In the genomic region with DNA sequence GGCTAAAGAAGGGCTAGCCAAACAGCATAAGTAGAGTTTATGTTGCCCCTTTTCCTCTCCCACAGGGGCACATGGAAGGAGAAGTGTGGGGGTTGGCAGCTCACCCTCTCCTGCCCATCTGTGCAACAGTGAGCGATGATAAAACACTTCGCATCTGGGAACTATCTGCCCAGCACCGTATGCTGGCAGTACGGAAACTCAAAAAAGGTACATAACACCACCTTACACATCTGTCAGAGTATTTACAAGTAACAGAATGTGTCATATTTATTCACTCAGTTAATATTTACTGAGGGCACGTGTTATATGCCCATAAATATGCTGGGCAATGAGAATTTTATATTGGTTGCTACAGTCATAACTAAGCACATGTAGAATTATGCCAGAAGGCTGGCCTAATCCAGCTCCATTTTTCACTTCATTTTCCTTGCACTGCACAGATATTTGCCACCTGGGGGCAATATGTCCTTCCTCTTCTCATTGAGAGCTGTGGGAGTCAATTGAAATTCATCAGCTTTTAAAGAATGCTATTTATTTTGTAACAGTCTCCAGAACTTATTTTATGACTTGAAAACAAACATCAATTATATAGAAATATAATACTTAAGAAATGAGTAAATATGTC, we compare ENCODE assay signal across 8 cellular contexts.
DNase-seq lines count a peak whose midpoint lies in the region; ATAC-seq, FAIRE-seq and TF ChIP-seq lines count a peak whose summit lies in the region.

No MANE protein-coding gene starts in this region.

- H3K4me1 ChIP-seq in right lobe of liver: peaks cover 0 to 26% (median 12%) of the 10 kb centered on the region in 4 donors

- WGBS in right lobe of liver (ENCODE audit: insufficient coverage, low coverage, low lambda C conversion rate, missing lambda C conversion rate): 37% methylated on average over 4 of the region's 5 CpGs
- 75 to 89% methylated on average over 5 of the region's 5 CpGs for WGBS in lower leg skin, 2 donors

- H3K27ac Mint-ChIP-seq in activated naive CD4-positive, alpha-beta T cell treated with anti-CD3 and anti-CD28 coated beads, Interleukin-2, amount 50 U/mL, for 72 hours: no peak overlapping the region

- H3K36me3 Mint-ChIP-seq in activated naive CD4-positive, alpha-beta T cell treated with anti-CD3 and anti-CD28 coated beads, Interleukin-2, amount 50 U/mL, for 72 hours: peaks cover 0 to 7% of the 10 kb centered on the region in 2 donors

- H3K4me3 ChIP-seq in bronchial epithelial cell (ENCODE audit: low read depth, low read length) (no peak overlapping the region), right lobe of liver (no peak overlapping the region), lower leg skin (ENCODE audit: low read depth, poor library complexity, severe bottlenecking) (no peak overlapping the region)

- TF ChIP-seq CTCF in bronchial epithelial cell (IDR thresholded peaks at IDR 0.05; ENCODE audit: insufficient read depth, low read length, severe bottlenecking) (peak; percentile 41), right lobe of liver (IDR thresholded peaks at IDR 0.05) (peak; percentile 63 to 78 (median 72)), lower leg skin (IDR thresholded peaks at IDR 0.05) (no peak)

- no peaks in the 10 kb centered on the region for H3K9me3 Mint-ChIP-seq in activated naive CD4-positive, alpha-beta T cell treated with anti-CD3 and anti-CD28 coated beads, Interleukin-2, amount 50 U/mL, for 72 hours

- intact Hi-C loops in right lobe of liver (cut with DNase I): loop anchor here (10.0 kb wide), 2 partner anchors 115 to 265 kb away; no protein-coding TSS in a partner anchor
- intact Hi-C loops in lower leg skin (cut with DNase I; ENCODE audit: low total_unique reads): no loop called here

- no peaks in the 10 kb centered on the region for H3K9me3 ChIP-seq in right lobe of liver

- H3K36me3 ChIP-seq in bronchial epithelial cell (ENCODE audit: control insufficient read depth, insufficient read depth, low read length) (no peaks in the 10 kb centered on the region), right lobe of liver (no peaks in the 10 kb centered on the region)

- FAIRE-seq in bronchial epithelial cell (lab: Jason Lieb, UNC): no peak

- DNase-seq in NCI-H2196 (lab: John Stamatoyannopoulos, UW; ENCODE audit: unreplicated experiment): peak; percentile 9
- no peak for DNase-seq in NCI-H2196 treated with DMSO at 0.1 percent for 48 hours (lab: John Stamatoyannopoulos, UW; ENCODE audit: unreplicated experiment)
- DNase-seq in NCI-H2081 (lab: John Stamatoyannopoulos, UW): peak; percentile 11 to 54
- peak; percentile 44 for DNase-seq in bronchial epithelial cell (ENCODE audit: low read depth)
- no peak for DNase-seq in right lobe of liver
- DNase-seq in lower leg skin (ENCODE audit: low spot score in 2 of 2): no peak
- DNase-seq in activated naive CD4-positive, alpha-beta T cell treated with anti-CD3 and anti-CD28 coated beads, Interleukin-2, amount 50 U/mL, for 72 hours (ENCODE audit: low spot score in 2 of 2): no peak
- DNase-seq in activated naive CD4-positive, alpha-beta T cell (lab: John Stamatoyannopoulos, UW): no peak

- no peaks in the 10 kb centered on the region for H3K27me3 ChIP-seq in bronchial epithelial cell (ENCODE audit: control insufficient read depth, insufficient read depth, low read length)
- H3K27me3 ChIP-seq in right lobe of liver: no peaks in the 10 kb centered on the region

- H3K27ac ChIP-seq in right lobe of liver: no peak overlapping the region

- TF ChIP-seq POLR2A in right lobe of liver (IDR thresholded peaks at IDR 0.05) (no peak), lower leg skin (IDR thresholded peaks at IDR 0.05) (no peak)

- ATAC-seq in right lobe of liver: peak; percentile 60 to 74 (median 64)
- no peak for ATAC-seq in activated naive CD4-positive, alpha-beta T cell treated with anti-CD3 and anti-CD28 coated beads, Interleukin-2, amount 50 U/mL, for 72 hours

Comparison
In these comparisons a context has a peak if more than half of its experiments do, and no peak if none do; other contexts are left out.
1. DNase-seq: peak in NCI-H2196 (single experiment), NCI-H2081 (2 of 2) and bronchial epithelial cell (single experiment); none in NCI-H2196 treated with DMSO at 0.1 percent for 48 hours (single experiment), right lobe of liver (0 of 3), lower leg skin (0 of 2), activated naive CD4-positive, alpha-beta T cell treated with anti-CD3 and anti-CD28 coated beads, Interleukin-2, amount 50 U/mL, for 72 hours (0 of 2) and activated naive CD4-positive, alpha-beta T cell (0 of 4).
2. CTCF ChIP-seq: peak in bronchial epithelial cell (single experiment) and right lobe of liver (4 of 4); none in lower leg skin (0 of 3).
3. ATAC-seq: peak in right lobe of liver (4 of 4); none in activated naive CD4-positive, alpha-beta T cell treated with anti-CD3 and anti-CD28 coated beads, Interleukin-2, amount 50 U/mL, for 72 hours (0 of 2).